8 cellular contexts compared by ENCODE assay signal in the genomic region with DNA sequence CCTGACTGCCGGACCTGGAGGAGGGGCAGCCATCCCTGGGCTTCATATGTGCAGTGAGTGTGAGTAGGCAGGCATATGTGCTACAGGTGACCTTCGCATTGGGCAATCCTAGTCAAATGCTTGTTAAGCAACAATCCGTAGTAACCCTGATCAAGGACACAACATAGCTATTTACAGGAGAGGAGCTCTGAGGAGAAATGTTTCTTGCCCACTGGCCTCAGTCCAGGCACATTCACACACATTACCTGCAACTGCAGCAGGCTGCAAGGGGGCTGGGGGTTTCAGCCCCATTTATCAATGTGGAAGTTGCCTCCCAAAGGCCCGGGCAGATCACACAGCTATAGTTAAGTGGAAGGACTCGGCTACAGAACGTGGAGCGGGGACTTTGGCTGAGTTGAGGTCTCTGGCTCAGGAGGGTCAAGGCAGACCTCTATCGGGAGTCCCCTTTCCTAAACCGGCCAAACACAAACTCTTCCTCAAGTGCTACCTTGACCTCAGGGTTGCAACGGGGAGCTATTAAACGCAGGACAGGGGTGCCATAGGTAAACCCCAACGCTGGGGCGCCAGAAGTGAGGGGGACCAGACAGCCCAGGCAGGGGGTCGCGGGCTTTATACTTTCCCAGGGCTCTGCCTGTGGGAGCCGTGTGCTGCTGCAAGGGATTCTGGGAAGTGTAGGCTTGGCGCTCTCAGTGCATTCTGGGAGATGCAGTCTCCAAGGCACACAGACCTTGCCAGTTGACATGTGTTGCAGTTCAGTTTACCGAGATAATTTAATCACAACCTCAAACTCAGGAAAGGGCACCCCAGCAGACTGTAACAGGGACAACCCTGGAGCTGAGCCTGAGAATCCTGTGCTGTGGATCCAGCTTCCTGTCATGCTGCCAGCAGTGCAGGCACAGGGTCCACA. TPM values are rescaled to one million over a fixed set of nuclear protein-coding genes. Genes with fewer than 3 reads are reported as not detected.
A peak's percentile ranks its signal among the peaks of the same experiment; 100 is the strongest.
DNase-seq lines count a peak whose midpoint lies in the region; ATAC-seq and TF ChIP-seq lines count a peak whose summit lies in the region.

No MANE protein-coding gene starts in this region.

- H3K4me2 ChIP-seq in OCI-LY1 (ENCODE audit: low read length), result peak overlapping the region; percentile 73

- H3K9me3 Mint-ChIP-seq in activated naive CD8-positive, alpha-beta T cell treated with anti-CD3 and anti-CD28 coated beads, Interleukin-2, amount 50 U/mL, for 24 hours, result no peaks in the 10 kb centered on the region

- peak overlapping the region; percentile 51 for H3K4me3 ChIP-seq in OCI-LY1 (ENCODE audit: low read depth, low read length, poor library complexity, severe bottlenecking)
- peak overlapping the region; percentile 58 for H3K4me3 ChIP-seq in left ventricle myocardium inferior

- peaks cover 11% of the 10 kb centered on the region for H3K4me1 ChIP-seq in OCI-LY1 (ENCODE audit: insufficient read depth, low read length, severe bottlenecking)
- peaks cover 12% of the 10 kb centered on the region for H3K4me1 ChIP-seq in left ventricle myocardium inferior

- no peaks in the 10 kb centered on the region for H3K79me2 ChIP-seq in OCI-LY1 (ENCODE audit: insufficient read depth, low read length)

- H2AFZ ChIP-seq in OCI-LY1 (ENCODE audit: low read length), result peak overlapping the region; percentile 54; the same call in 1 of the 2 replicates

- no peaks in the 10 kb centered on the region for H3F3A ChIP-seq in OCI-LY1 (ENCODE audit: insufficient read depth, low read length)

- H3K9me2 ChIP-seq in OCI-LY1 (ENCODE audit: low read depth, low read length), result no peaks in the 10 kb centered on the region

- H3K27ac ChIP-seq in OCI-LY1 (ENCODE audit: low read depth, low read length, poor library complexity, severe bottlenecking) (no peak overlapping the region), left ventricle myocardium inferior (replicated peaks) (peak overlapping the region; percentile 75)

- peak overlapping the region; percentile 46; the same call in 1 of the 2 replicates for H3K9ac ChIP-seq in OCI-LY1 (ENCODE audit: low read length)

- no peaks in the 10 kb centered on the region for H3K36me3 Mint-ChIP-seq in activated naive CD8-positive, alpha-beta T cell treated with anti-CD3 and anti-CD28 coated beads, Interleukin-2, amount 50 U/mL, for 24 hours (ENCODE audit: low read depth)

- peaks cover 10% of the 10 kb centered on the region for H3K4me1 Mint-ChIP-seq in activated naive CD8-positive, alpha-beta T cell treated with anti-CD3 and anti-CD28 coated beads, Interleukin-2, amount 50 U/mL, for 24 hours

- intact Hi-C loops in left ventricle myocardium inferior (cut with micrococcal nuclease) (loop anchor here (10.0 kb wide), 2 partner anchors 119 to 199 kb away; a partner anchor contains a TSS), posterior cingulate gyrus (cut with DNase I) (loop anchor here (5.0 kb wide), 1 partner anchor 186 kb away; a partner anchor contains a TSS)

- H3K27me3 Mint-ChIP-seq in activated naive CD8-positive, alpha-beta T cell treated with anti-CD3 and anti-CD28 coated beads, Interleukin-2, amount 50 U/mL, for 24 hours, result no peaks in the 10 kb centered on the region

- peak overlapping the region; percentile 42 for H3K27ac Mint-ChIP-seq in activated naive CD8-positive, alpha-beta T cell treated with anti-CD3 and anti-CD28 coated beads, Interleukin-2, amount 50 U/mL, for 24 hours

- H3K4me3 Mint-ChIP-seq in activated naive CD8-positive, alpha-beta T cell treated with anti-CD3 and anti-CD28 coated beads, Interleukin-2, amount 50 U/mL, for 24 hours, result peak overlapping the region; percentile 29

- no peaks in the 10 kb centered on the region; the same call in 1 of the 2 replicates for H3K27me3 ChIP-seq in OCI-LY1 (ENCODE audit: insufficient read depth, low read length)
- H3K27me3 ChIP-seq in left ventricle myocardium inferior (ENCODE audit: low read depth), result no peaks in the 10 kb centered on the region

- H3K9me3 ChIP-seq in OCI-LY1 (ENCODE audit: low read length), result no peaks in the 10 kb centered on the region
- H3K9me3 ChIP-seq in left ventricle myocardium inferior (replicated peaks), result no peaks in the 10 kb centered on the region

- DNase-seq in COLO829 (ENCODE audit: low spot score), result peak; percentile 76
- DNase-seq in HCEC 1CT, result peak; percentile 56
- peak; percentile 43 for DNase-seq in activated naive CD8-positive, alpha-beta T cell treated with anti-CD3 and anti-CD28 coated beads, Interleukin-2, amount 50 U/mL, for 24 hours
- DNase-seq in left ventricle myocardium inferior, result peak; percentile 60
- peak; percentile 66 to 96 (median 72) for DNase-seq in posterior cingulate gyrus
- no peak for DNase-seq in NCI-H510A treated with DMSO at 0.1 percent for 48 hours (lab: John Stamatoyannopoulos, UW)

- no peaks in the 10 kb centered on the region for H3K36me3 ChIP-seq in OCI-LY1 (ENCODE audit: insufficient read depth, low read length)
- H3K36me3 ChIP-seq in left ventricle myocardium inferior, result peaks cover 5% of the 10 kb centered on the region

- TF ChIP-seq CTCF in OCI-LY1 (IDR thresholded peaks at IDR 0.05; ENCODE audit: low read length), result no peak
- TF ChIP-seq CTCF in left ventricle myocardium inferior (IDR thresholded peaks at IDR 0.05; ENCODE audit: borderline replicate concordance), result no peak

- ATAC-seq in activated naive CD8-positive, alpha-beta T cell treated with anti-CD3 and anti-CD28 coated beads, Interleukin-2, amount 50 U/mL, for 24 hours, result peak; percentile 63
- no peak for ATAC-seq in GM21528 (IDR thresholded peaks at IDR 0.05; ENCODE audit: low FRiP score, unreplicated experiment)

- no peaks in the 10 kb centered on the region for H4K20me1 ChIP-seq in OCI-LY1 (ENCODE audit: insufficient read depth, low read length)

RNA-seq across cellular contexts. Expression of a gene that starts 9.4 kb away (rescaled TPM):
- 2.9 TPM for total RNA-seq in left ventricle myocardium inferior

RNA-seq across cellular contexts. Expression of a gene that starts 17.6 kb away (rescaled TPM):
- total RNA-seq in left ventricle myocardium inferior, result 18.4 TPM

RNA-seq across cellular contexts. Expression of a gene that starts 22.9 kb away (rescaled TPM):
- total RNA-seq in left ventricle myocardium inferior, result 0.80 TPM

RNA-seq across cellular contexts. Expression of a gene that starts 24.5 kb away (rescaled TPM):
- 354 TPM for total RNA-seq in left ventricle myocardium inferior

RNA-seq across cellular contexts. Expression of a gene that starts 27.6 kb away (rescaled TPM):
- total RNA-seq in left ventricle myocardium inferior, result 3.5 TPM
